ENCODE assay signal across 9 cellular contexts in the genomic region with DNA sequence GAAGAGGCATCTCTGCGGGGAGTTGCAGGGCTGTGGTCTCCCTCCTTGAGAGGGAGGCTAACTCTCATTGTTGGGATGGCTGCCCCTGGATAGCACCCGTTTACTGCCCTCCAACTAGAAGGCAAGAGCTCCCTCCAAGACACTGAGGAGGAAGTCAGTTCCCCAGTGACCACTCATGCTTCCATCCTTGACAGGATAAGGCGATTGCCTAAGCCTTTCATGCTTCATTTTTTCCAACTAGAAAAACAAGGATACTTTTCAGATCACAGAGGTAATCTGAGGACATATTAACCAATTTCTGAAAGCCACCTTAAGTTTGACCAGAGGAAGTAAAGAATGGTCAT.
DNase-seq lines count a peak whose midpoint lies in the region; ATAC-seq and TF ChIP-seq lines count a peak whose summit lies in the region.
"Had no signal": no experiment of that assay in that cellular context is flagged by ENCODE, and none has a peak within 500 bp of the region (broad histone marks: within the 10 kb centered on the region; RNA-seq: fewer than 3 reads in every experiment).

No MANE protein-coding gene starts in this region.

- no peaks in the 10 kb centered on the region for H3K9me3 Mint-ChIP-seq in activated naive CD4-positive, alpha-beta T cell treated with anti-CD3 and anti-CD28 coated beads, Interleukin-2, amount 50 U/mL, for 24 hours

- H3K27me3 Mint-ChIP-seq in activated naive CD4-positive, alpha-beta T cell treated with anti-CD3 and anti-CD28 coated beads, Interleukin-2, amount 50 U/mL, for 24 hours = no peaks in the 10 kb centered on the region

- TF ChIP-seq POLR2A in vagina (IDR thresholded peaks at IDR 0.05) = no peak

- H3K9me3 ChIP-seq in colonic mucosa (no peaks in the 10 kb centered on the region), muscle layer of duodenum (ENCODE audit: control insufficient read depth in 1 of 2, low read length in 2 of 2) (no peaks in the 10 kb centered on the region), vagina (no peaks in the 10 kb centered on the region)

- H3K27ac ChIP-seq in colonic mucosa (peak overlapping the region; percentile 62), muscle layer of duodenum (ENCODE audit: low read length) (peak overlapping the region; percentile 65), vagina (peak overlapping the region; percentile 77)
- H3K27ac ChIP-seq: SK-N-MC had no signal

- TF ChIP-seq CTCF in colonic mucosa (IDR thresholded peaks at IDR 0.05) (no peak), vagina (IDR thresholded peaks at IDR 0.05) (no peak)

- intact Hi-C loops in colonic mucosa (cut with DNase I) = no loop called here
- intact Hi-C loops in vagina (cut with DNase I) = no loop called here

- no peaks in the 10 kb centered on the region for H3K27me3 ChIP-seq in colonic mucosa
- no peaks in the 10 kb centered on the region for H3K27me3 ChIP-seq in muscle layer of duodenum (ENCODE audit: low read depth, low read length)
- H3K27me3 ChIP-seq in vagina = no peaks in the 10 kb centered on the region

- H3K27ac Mint-ChIP-seq in activated naive CD4-positive, alpha-beta T cell treated with anti-CD3 and anti-CD28 coated beads, Interleukin-2, amount 50 U/mL, for 24 hours = peak overlapping the region; percentile 88

- no peak overlapping the region for H3K9ac ChIP-seq in colonic mucosa (ENCODE audit: low read depth in 2 of 2, low read length in 2 of 2)

- ATAC-seq in HG02884 (IDR thresholded peaks at IDR 0.05; ENCODE audit: unreplicated experiment) = no peak

- peaks cover 77% of the 10 kb centered on the region for H3K4me1 Mint-ChIP-seq in activated naive CD4-positive, alpha-beta T cell treated with anti-CD3 and anti-CD28 coated beads, Interleukin-2, amount 50 U/mL, for 24 hours

- H3K4me1 ChIP-seq in colonic mucosa = no peaks in the 10 kb centered on the region
- H3K4me1 ChIP-seq in muscle layer of duodenum (ENCODE audit: control insufficient read depth in 1 of 2, insufficient read depth in 2 of 2, low read length in 2 of 2) = peaks cover 25 to 27% of the 10 kb centered on the region in 2 donors
- H3K4me1 ChIP-seq in vagina = peaks cover 41% of the 10 kb centered on the region

- H3K36me3 Mint-ChIP-seq in activated naive CD4-positive, alpha-beta T cell treated with anti-CD3 and anti-CD28 coated beads, Interleukin-2, amount 50 U/mL, for 24 hours = peaks cover 11% of the 10 kb centered on the region

- no peak overlapping the region for H3K4me3 ChIP-seq in colonic mucosa
- H3K4me3 ChIP-seq in muscle layer of duodenum (ENCODE audit: low read depth in 1 of 2, low read length in 2 of 2) = peak overlapping the region in 1 of 2 donors; percentile 45
- H3K4me3 ChIP-seq in vagina = peak overlapping the region in 1 of 2 donors; percentile 30
- H3K4me3 ChIP-seq: SK-N-MC had no signal

- no peak for DNase-seq in activated naive CD4-positive, alpha-beta T cell (lab: John Stamatoyannopoulos, UW)
- DNase-seq in colonic mucosa (no peak), vagina (ENCODE audit: extremely low spot score in 2 of 2) (no peak), COLO668 (lab: John Stamatoyannopoulos, UW; ENCODE audit: unreplicated experiment) (no peak), NCI-H345 treated with DMSO at 0.1 percent for 48 hours (lab: John Stamatoyannopoulos, UW; ENCODE audit: unreplicated experiment) (no peak)

- no peaks in the 10 kb centered on the region for H3K36me3 ChIP-seq in colonic mucosa
- H3K36me3 ChIP-seq in muscle layer of duodenum (ENCODE audit: control insufficient read depth in 1 of 2, insufficient read depth in 2 of 2, low read length in 2 of 2) = peaks cover 0 to 19% of the 10 kb centered on the region in 2 donors
- no peaks in the 10 kb centered on the region for H3K36me3 ChIP-seq in vagina

- peak overlapping the region; percentile 66 for H3K4me3 Mint-ChIP-seq in activated naive CD4-positive, alpha-beta T cell treated with anti-CD3 and anti-CD28 coated beads, Interleukin-2, amount 50 U/mL, for 24 hours
